ENCODE assay signal across 9 cellular contexts in the genomic region with DNA sequence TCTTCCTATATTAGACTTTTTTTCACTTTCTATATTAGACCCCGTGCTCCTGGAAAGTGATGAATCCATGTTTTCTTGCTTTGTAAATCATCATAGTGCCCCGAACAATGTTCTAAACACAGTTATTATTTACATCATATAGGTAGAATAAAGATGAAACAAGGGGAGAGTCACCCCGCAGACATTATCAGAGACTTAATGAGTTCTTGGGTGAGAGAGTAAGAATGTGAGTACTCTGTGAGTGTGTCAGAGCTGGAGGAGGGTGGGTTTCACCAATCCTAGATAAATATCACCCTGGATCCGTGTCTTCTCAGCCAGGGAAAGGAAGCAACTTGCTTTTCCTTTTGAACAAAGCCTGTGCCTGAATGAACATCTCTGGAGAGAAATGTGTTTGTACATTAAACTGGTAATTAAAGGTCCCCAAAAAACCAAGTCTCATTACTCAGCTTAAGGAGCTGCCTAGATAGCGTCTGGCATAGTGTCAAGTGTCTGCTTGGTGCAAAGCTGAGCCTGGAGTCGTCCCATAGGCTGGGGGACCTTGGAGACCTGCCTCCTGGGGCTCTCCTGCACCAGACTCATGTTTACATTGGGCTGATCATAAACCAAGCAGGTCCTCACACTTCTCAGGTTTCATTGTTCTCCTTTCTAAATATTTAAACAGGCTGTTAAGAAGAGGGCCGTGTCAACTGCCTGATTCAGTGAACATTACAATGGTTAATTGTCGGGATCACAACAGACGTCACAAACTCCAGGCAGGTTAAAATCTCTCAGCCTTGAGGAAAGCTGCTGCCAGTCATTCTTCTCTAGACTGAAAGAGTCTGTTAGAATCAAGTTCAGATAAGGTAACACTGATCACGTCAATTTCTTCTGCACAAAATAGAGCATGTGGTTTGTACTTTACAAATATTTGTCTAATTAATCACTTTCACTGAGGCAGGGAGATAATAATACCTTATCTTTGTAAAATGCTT.
DNase-seq lines count a peak whose midpoint lies in the region; ATAC-seq and TF ChIP-seq lines count a peak whose summit lies in the region.
"Had no signal": no experiment of that assay in that cellular context is flagged by ENCODE, and none has a peak within 500 bp of the region (broad histone marks: within the 10 kb centered on the region; RNA-seq: fewer than 3 reads in every experiment).

No MANE protein-coding gene starts in this region.

- no peaks in the 10 kb centered on the region for H3K9me3 Mint-ChIP-seq in activated CD4-positive, alpha-beta T cell treated with anti-CD3 and anti-CD28 coated beads, Interleukin-2, amount 10 ng/mL, durations not matched to agents 7 days and 5 days
- no peaks in the 10 kb centered on the region for H3K9me3 Mint-ChIP-seq in activated CD8-positive, alpha-beta T cell treated with anti-CD3 and anti-CD28 coated beads for 36 hours
- H3K9me3 Mint-ChIP-seq: stimulated activated naive CD8-positive, alpha-beta T cell treated with anti-CD3 and anti-CD28 coated beads, Interleukin-15, Interleukin-2, amounts not matched to agents 100 ng/mL and 50 ng/mL, for 24 hours had no signal

- intact Hi-C loops in activated CD8-positive, alpha-beta T cell treated with anti-CD3 and anti-CD28 coated beads for 36 hours (cut with micrococcal nuclease) = no loop called here

- POLR2A ChIA-PET in activated CD4-positive, alpha-beta T cell treated with anti-CD3 and anti-CD28 coated beads, Interleukin-2, amount 10 ng/mL, durations not matched to agents 7 days and 5 days (lab: Charles Lee) = no interaction called here
- POLR2A ChIA-PET in activated CD8-positive, alpha-beta T cell treated with anti-CD3 and anti-CD28 coated beads for 36 hours (lab: Charles Lee) = no interaction called here

- TF ChIP-seq CTCF in activated CD8-positive, alpha-beta T cell treated with anti-CD3 and anti-CD28 coated beads for 36 hours (IDR thresholded peaks at IDR 0.05) = no peak

- no peaks in the 10 kb centered on the region for H3K27me3 Mint-ChIP-seq in activated CD4-positive, alpha-beta T cell treated with anti-CD3 and anti-CD28 coated beads, Interleukin-2, amount 10 ng/mL, durations not matched to agents 7 days and 5 days
- H3K27me3 Mint-ChIP-seq in activated CD8-positive, alpha-beta T cell treated with anti-CD3 and anti-CD28 coated beads for 36 hours = no peaks in the 10 kb centered on the region
- H3K27me3 Mint-ChIP-seq: stimulated activated naive CD8-positive, alpha-beta T cell treated with anti-CD3 and anti-CD28 coated beads, Interleukin-15, Interleukin-2, amounts not matched to agents 100 ng/mL and 50 ng/mL, for 24 hours had no signal

- H3K36me3 Mint-ChIP-seq in activated CD4-positive, alpha-beta T cell treated with anti-CD3 and anti-CD28 coated beads, Interleukin-2, amount 10 ng/mL, durations not matched to agents 7 days and 5 days (ENCODE audit: low read depth) = no peaks in the 10 kb centered on the region
- H3K36me3 Mint-ChIP-seq in activated CD8-positive, alpha-beta T cell treated with anti-CD3 and anti-CD28 coated beads for 36 hours (ENCODE audit: low read depth) = no peaks in the 10 kb centered on the region

- peak; percentile 85 for DNase-seq in HT-29 (ENCODE audit: low spot score)
- DNase-seq in NCI-H345 (lab: John Stamatoyannopoulos, UW) = peak; percentile 74
- DNase-seq in dermis blood vessel endothelial cell = peak; percentile 37
- DNase-seq in renal cortical epithelial cell (ENCODE audit: low read depth) = peak; percentile 98
- DNase-seq in activated CD4-positive, alpha-beta T cell treated with anti-CD3 and anti-CD28 coated beads, Interleukin-2, amount 10 ng/mL, durations not matched to agents 7 days and 5 days = no peak
- DNase-seq in activated CD4-positive, alpha-beta T cell treated with anti-CD3 and anti-CD28 coated beads for 4 hours = no peak
- DNase-seq in activated CD8-positive, alpha-beta T cell treated with anti-CD3 and anti-CD28 coated beads for 36 hours = no peak

- peaks cover 4% of the 10 kb centered on the region for H3K4me1 Mint-ChIP-seq in activated CD4-positive, alpha-beta T cell treated with anti-CD3 and anti-CD28 coated beads, Interleukin-2, amount 10 ng/mL, durations not matched to agents 7 days and 5 days
- no peaks in the 10 kb centered on the region for H3K4me1 Mint-ChIP-seq in activated CD8-positive, alpha-beta T cell treated with anti-CD3 and anti-CD28 coated beads for 36 hours (ENCODE audit: low read depth)

- CTCF ChIA-PET in activated CD4-positive, alpha-beta T cell treated with anti-CD3 and anti-CD28 coated beads, Interleukin-2, amount 10 ng/mL, durations not matched to agents 7 days and 5 days (lab: Charles Lee) = interaction anchor here (1.9 kb wide), 1 partner anchor 10 kb away, joined by 4 read pairs; no protein-coding TSS in a partner anchor
- CTCF ChIA-PET in activated CD8-positive, alpha-beta T cell treated with anti-CD3 and anti-CD28 coated beads for 36 hours (lab: Charles Lee) = no interaction called here

- no peak for ATAC-seq in HG03139 (IDR thresholded peaks at IDR 0.05; ENCODE audit: unreplicated experiment)
- ATAC-seq in activated CD8-positive, alpha-beta T cell treated with anti-CD3 and anti-CD28 coated beads for 36 hours = no peak

- no peak overlapping the region for H3K27ac Mint-ChIP-seq in activated CD4-positive, alpha-beta T cell treated with anti-CD3 and anti-CD28 coated beads, Interleukin-2, amount 10 ng/mL, durations not matched to agents 7 days and 5 days
- no peak overlapping the region for H3K27ac Mint-ChIP-seq in activated CD8-positive, alpha-beta T cell treated with anti-CD3 and anti-CD28 coated beads for 36 hours
- H3K27ac Mint-ChIP-seq: stimulated activated naive CD8-positive, alpha-beta T cell treated with anti-CD3 and anti-CD28 coated beads, Interleukin-15, Interleukin-2, amounts not matched to agents 100 ng/mL and 50 ng/mL, for 24 hours had no signal

- no peak overlapping the region for H3K4me3 Mint-ChIP-seq in activated CD4-positive, alpha-beta T cell treated with anti-CD3 and anti-CD28 coated beads, Interleukin-2, amount 10 ng/mL, durations not matched to agents 7 days and 5 days
- H3K4me3 Mint-ChIP-seq in activated CD8-positive, alpha-beta T cell treated with anti-CD3 and anti-CD28 coated beads for 36 hours = no peak overlapping the region
- H3K4me3 Mint-ChIP-seq: stimulated activated naive CD8-positive, alpha-beta T cell treated with anti-CD3 and anti-CD28 coated beads, Interleukin-15, Interleukin-2, amounts not matched to agents 100 ng/mL and 50 ng/mL, for 24 hours had no signal

Comparison
In these comparisons a context has a peak if more than half of its experiments do, and no peak if none do; other contexts are left out.
1. DNase-seq: peak in HT-29 (single experiment), NCI-H345 (single experiment), dermis blood vessel endothelial cell (single experiment) and renal cortical epithelial cell (single experiment); none in activated CD4-positive, alpha-beta T cell treated with anti-CD3 and anti-CD28 coated beads, Interleukin-2, amount 10 ng/mL, durations not matched to agents 7 days and 5 days (single experiment), activated CD4-positive, alpha-beta T cell treated with anti-CD3 and anti-CD28 coated beads for 4 hours (0 of 2) and activated CD8-positive, alpha-beta T cell treated with anti-CD3 and anti-CD28 coated beads for 36 hours (single experiment).